Comparison of ENCODE assay signal across 1 cellular context in genomic region chr10:99328579-99329237, GRCh38.
TF ChIP-seq lines count a peak whose summit lies in the region.

No MANE protein-coding gene starts in this region.

TF ChIP-seq in H1, 55 proteins besides CTCF, POLR2A, EP300 and RAD21:
- TF ChIP-seq SP4 (IDR thresholded peaks at IDR 0.05; ENCODE audit: low read length) (no peak), RNF2 (IDR thresholded peaks at IDR 0.05; ENCODE audit: borderline replicate concordance, low read depth, low read length, missing control alignments, poor library complexity, severe bottlenecking) (peak; percentile 13)
